9 cellular contexts compared by ENCODE assay signal in genomic region chr14:23093993-23094665, GRCh38. TPM values are rescaled to one million over a fixed set of nuclear protein-coding genes. Genes with fewer than 3 reads are reported as not detected.
DNase-seq lines count a peak whose midpoint lies in the region; ATAC-seq and TF ChIP-seq lines count a peak whose summit lies in the region.
"Had no signal": no experiment of that assay in that cellular context is flagged by ENCODE, and none has a peak within 500 bp of the region (broad histone marks: within the 10 kb centered on the region; RNA-seq: fewer than 3 reads in every experiment).

No MANE protein-coding gene starts in this region.

- no peak overlapping the region for H2AFZ ChIP-seq in OCI-LY3 (ENCODE audit: low read depth, low read length)

- H3K9ac ChIP-seq in OCI-LY3 (ENCODE audit: low read length): peak overlapping the region; percentile 88
- peak overlapping the region; percentile 92 to 99 (median 98) for H3K9ac ChIP-seq in skeletal muscle tissue (ENCODE audit: low read depth in 1 of 3, low read length in 3 of 3)

- H3K27ac ChIP-seq in OCI-LY3 (ENCODE audit: low read length) (peak overlapping the region; percentile 79), skeletal muscle tissue (ENCODE audit: low read depth, low read length) (peak overlapping the region; percentile 98)

- no peaks in the 10 kb centered on the region for H3K27me3 ChIP-seq in OCI-LY3 (ENCODE audit: low read depth, low read length)
- H3K27me3 ChIP-seq in skeletal muscle tissue (ENCODE audit: control insufficient read depth in 3 of 3, insufficient read depth in 3 of 3, low read length in 3 of 3): no peaks in the 10 kb centered on the region

- H3K9me3 ChIP-seq in OCI-LY3 (ENCODE audit: insufficient read depth, low read length) (no peaks in the 10 kb centered on the region), skeletal muscle tissue (ENCODE audit: control insufficient read depth in 3 of 3, low read length in 3 of 3) (no peaks in the 10 kb centered on the region)

- no peak for ATAC-seq in HG03565 (IDR thresholded peaks at IDR 0.05; ENCODE audit: unreplicated experiment)
- ATAC-seq in GM18867 (IDR thresholded peaks at IDR 0.05; ENCODE audit: unreplicated experiment): no peak

- peaks cover 43% of the 10 kb centered on the region for H3K36me3 ChIP-seq in OCI-LY3 (replicated peaks; ENCODE audit: low read depth, low read length)
- peaks cover 16 to 53% (median 44%) of the 10 kb centered on the region in 3 donors for H3K36me3 ChIP-seq in skeletal muscle tissue (ENCODE audit: control insufficient read depth in 3 of 3, insufficient read depth in 3 of 3, low read length in 3 of 3)

- peak overlapping the region; percentile 96 for H3K4me2 ChIP-seq in OCI-LY3 (ENCODE audit: low read length)

- DNase-seq in GM13977 (ENCODE audit: low spot score) (no peak), fibroblast of the aortic adventitia (ENCODE audit: low read depth) (no peak), inferior parietal cortex (ENCODE audit: extremely low spot score) (no peak), OCI-M2 (lab: John Stamatoyannopoulos, UW; ENCODE audit: unreplicated experiment) (no peak)
- DNase-seq: activated naive CD4-positive, alpha-beta T cell had no signal

- H3K79me2 ChIP-seq in OCI-LY3 (ENCODE audit: low read length): peaks cover 71% of the 10 kb centered on the region

- TF ChIP-seq CTCF in GM13977 (IDR thresholded peaks at IDR 0.05; ENCODE audit: extremely low read depth, insufficient read depth, missing control alignments) (peak; percentile 41), OCI-LY3 (IDR thresholded peaks at IDR 0.05; ENCODE audit: low read depth, low read length) (peak; percentile 48), fibroblast of the aortic adventitia (IDR thresholded peaks at IDR 0.05; ENCODE audit: insufficient read depth, low read length) (peak; percentile 40)

- in situ Hi-C loops in GM13977 (cut with MboI; ENCODE audit: low pct_unique_long_range_greater_than_20kb, low sequenced_read_pairs, unreplicated experiment): no loop called here

- peaks cover 17% of the 10 kb centered on the region for H4K20me1 ChIP-seq in OCI-LY3 (ENCODE audit: insufficient read depth, low read length)

- peak overlapping the region; percentile 86 for H3K4me3 ChIP-seq in OCI-LY3 (ENCODE audit: low read length)
- peak overlapping the region; percentile 99 for H3K4me3 ChIP-seq in fibroblast of the aortic adventitia (ENCODE audit: low read depth, low read length)
- H3K4me3 ChIP-seq in skeletal muscle tissue (ENCODE audit: low read length in 3 of 3): peak overlapping the region; percentile 90 to 98 (median 96)

- H3K4me1 ChIP-seq in OCI-LY3 (ENCODE audit: low read length) (peaks cover 14% of the 10 kb centered on the region), skeletal muscle tissue (ENCODE audit: control insufficient read depth in 3 of 3, insufficient read depth in 3 of 3, low read length in 3 of 3) (peaks cover 21 to 30% (median 22%) of the 10 kb centered on the region in 3 donors)

RNA-seq across cellular contexts. Expression of gene ACIN1, which starts 0.8 kb away (rescaled TPM):
- 91.8 and 97.0 TPM in 2 replicates for total RNA-seq in fibroblast of the aortic adventitia (ENCODE audit: low replicate concordance)
- total RNA-seq in skeletal muscle tissue: 62.1 TPM

RNA-seq across cellular contexts. Expression of gene C14orf119, which starts 1.2 kb away (rescaled TPM):
- total RNA-seq in fibroblast of the aortic adventitia (ENCODE audit: low replicate concordance) (13.0 and 60.2 TPM in 2 replicates), skeletal muscle tissue (24.5 TPM)

RNA-seq across cellular contexts. Expression of gene CIROP, which starts 10.7 kb away (rescaled TPM):
- total RNA-seq in fibroblast of the aortic adventitia (ENCODE audit: low replicate concordance) (1.8 TPM in 1 of 2 replicates, not detected in the other), skeletal muscle tissue (not detected)

RNA-seq across cellular contexts. Expression of gene CEBPE, which starts 24.9 kb away (rescaled TPM):
- not detected in 2 replicates for total RNA-seq in fibroblast of the aortic adventitia (ENCODE audit: low replicate concordance)
- under 0.01 TPM for total RNA-seq in skeletal muscle tissue

RNA-seq across cellular contexts. Expression of gene CDH24, which starts 36.8 kb away (rescaled TPM):
- 2.4 and 3.7 TPM in 2 replicates for total RNA-seq in fibroblast of the aortic adventitia (ENCODE audit: low replicate concordance)
- 1.6 TPM for total RNA-seq in skeletal muscle tissue
